Comparison of ENCODE assay signal across 16 cellular contexts in the genomic region with DNA sequence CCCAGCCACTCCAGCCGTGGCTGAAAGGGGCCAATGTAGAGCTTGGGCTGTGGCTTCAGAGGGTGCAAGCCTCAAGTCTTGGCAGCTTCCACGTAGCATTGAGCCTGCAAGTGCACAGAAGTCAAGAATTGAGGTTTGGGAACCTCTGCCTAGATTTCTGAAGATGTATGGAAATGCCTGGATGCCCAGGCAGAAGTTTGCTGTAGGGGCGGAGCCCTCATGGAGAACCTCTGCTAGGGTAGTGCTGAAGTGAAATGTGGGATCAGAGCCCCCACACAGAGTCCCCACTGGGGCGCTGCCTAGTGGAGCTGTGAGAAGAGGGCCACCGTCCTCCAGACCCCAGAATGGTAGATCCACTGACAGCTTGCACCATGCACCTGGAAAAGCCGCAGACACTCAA. TPM values are rescaled to one million over a fixed set of nuclear protein-coding genes. Genes with fewer than 3 reads are reported as not detected.
DNase-seq lines count a peak whose midpoint lies in the region; ATAC-seq, FAIRE-seq and TF ChIP-seq lines count a peak whose summit lies in the region.
"Not testable (repeated sequence)": the region's sequence is repeated elsewhere in the genome, so short reads cannot be mapped to it uniquely, and the experiment has no call there.
"Had no signal": no experiment of that assay in that cellular context is flagged by ENCODE, and none has a peak within 500 bp of the region (broad histone marks: within the 10 kb centered on the region; RNA-seq: fewer than 3 reads in every experiment).

No MANE protein-coding gene starts in this region.

- not testable (repeated sequence) for H3K9me2 ChIP-seq in OCI-LY7 (ENCODE audit: insufficient read depth, low read length)

- not testable (repeated sequence) for H3K27me3 ChIP-seq in K562 (ENCODE audit: control insufficient read depth in 2 of 2, insufficient read depth in 2 of 2, low read length in 2 of 2); HepG2 (ENCODE audit: control insufficient read depth in 1 of 2, insufficient read depth in 2 of 2, low read length in 2 of 2)

- in situ Hi-C loops in K562 (cut with MboI); HepG2 (cut with HindIII; ENCODE audit: extremely low pct_ligation_motif_present, low pct_unique_long_range_greater_than_20kb): not testable (repeated sequence)

- H3K4me1 ChIP-seq in HEK293 (ENCODE audit: control insufficient read depth, insufficient read depth, low read length); OCI-LY7 (ENCODE audit: insufficient read depth, low read length, poor library complexity, severe bottlenecking); K562 (replicated peaks in 1 of 2; ENCODE audit: control insufficient read depth in 2 of 2, insufficient read depth in 2 of 2, low read length in 2 of 2): not testable (repeated sequence)
- peaks cover 39% of the 10 kb centered on the region for H3K4me1 ChIP-seq in HepG2 (ENCODE audit: insufficient read depth, low read length)

- DNase-seq in DMS53 (lab: John Stamatoyannopoulos, UW) (peak; percentile 37), OCI-LY7 (ENCODE audit: low spot score) (peak; percentile 37)
- DNase-seq in K562 (ENCODE audit: extremely low read depth in 1 of 4, low spot score in 3 of 4); HepG2 (ENCODE audit: low spot score): not testable (repeated sequence)

- not testable (repeated sequence) for H3K4me2 ChIP-seq in OCI-LY7 (ENCODE audit: low read length); K562 (ENCODE audit: insufficient read depth, low read length); HepG2 (ENCODE audit: low read depth, low read length)

- not testable (repeated sequence) for ATAC-seq in K562, HepG2

- WGBS in K562 (ENCODE audit: insufficient coverage, low coverage, missing lambda C conversion rate) = 38% methylated on average over 6 of the region's 6 CpGs
- WGBS in HepG2 (ENCODE audit: low lambda C conversion rate) = 100% methylated on average over 2 of the region's 6 CpGs

- H3K79me2 ChIP-seq in OCI-LY7 (ENCODE audit: insufficient read depth, low read depth, low read length); K562 (ENCODE audit: control insufficient read depth, insufficient read depth, low read length); HepG2 (ENCODE audit: insufficient read depth, low read length): not testable (repeated sequence)

- not testable (repeated sequence) for FAIRE-seq in K562 (lab: Jason Lieb, UNC); HepG2 (lab: Jason Lieb, UNC)

- CTCF ChIA-PET in HEK293 (lab: Yijun Ruan, JAX); OCI-LY7 (lab: Charles Lee; ENCODE audit: unreplicated experiment); K562 (lab: Yijun Ruan, JAX; ENCODE audit: low intra/inter-chr PET ratio); HepG2 (lab: Yijun Ruan, JAX; ENCODE audit: low intra/inter-chr PET ratio, low total read pairs): not testable (repeated sequence)

- H3K9me3 ChIP-seq in HEK293 (ENCODE audit: control insufficient read depth, insufficient read depth, low read depth, low read length); K562 (replicated peaks; ENCODE audit: control insufficient read depth, insufficient read depth, low read depth, low read length): not testable (repeated sequence)
- H3K9me3 ChIP-seq in OCI-LY7 (ENCODE audit: low read length) (peaks cover 14% of the 10 kb centered on the region; the same call in 1 of the 2 replicates), HepG2 (ENCODE audit: low read length) (peaks cover 14% of the 10 kb centered on the region)

- H3K36me3 ChIP-seq in HEK293 (ENCODE audit: control insufficient read depth in 2 of 2, insufficient read depth in 1 of 2, low read length in 2 of 2); OCI-LY7 (ENCODE audit: insufficient read depth, low read length); K562 (ENCODE audit: control insufficient read depth, insufficient read depth, low read length); HepG2 (replicated peaks in 1 of 2; ENCODE audit: control insufficient read depth in 1 of 2, insufficient read depth in 2 of 2, low read length in 2 of 2): not testable (repeated sequence)

- intact Hi-C loops in OCI-LY7 (cut with micrococcal nuclease; ENCODE audit: unreplicated experiment); K562 (cut with micrococcal nuclease); HepG2 (cut with micrococcal nuclease; ENCODE audit: unreplicated experiment): not testable (repeated sequence)

- H3K4me3 ChIP-seq in HEK293 (ENCODE audit: low read depth, low read length); OCI-LY7 (ENCODE audit: low read depth, low read length, poor library complexity, severe bottlenecking); K562; HepG2 (replicated peaks in 1 of 3; ENCODE audit: insufficient read depth in 1 of 3, low read depth in 2 of 3, low read length in 3 of 3): not testable (repeated sequence)

- TF ChIP-seq POLR2A in K562 (conservative IDR thresholded peaks at IDR 0.05); HepG2 (IDR thresholded peaks at IDR 0.05; ENCODE audit: insufficient read depth in 1 of 2, low read depth in 2 of 2, low read length in 2 of 2): not testable (repeated sequence)

- not testable (repeated sequence) for TF ChIP-seq RAD21 in K562 (CRISPR knock-in tag; conservative IDR thresholded peaks at IDR 0.05 in 1 of 2, IDR thresholded peaks at IDR 0.05 in 1 of 2); HepG2 (CRISPR knock-in tag; IDR thresholded peaks at IDR 0.05)

- not testable (repeated sequence) for H3K27ac ChIP-seq in HEK293 (ENCODE audit: extremely low read depth, low read depth, low read length); OCI-LY7 (ENCODE audit: low read depth, low read length, poor library complexity, severe bottlenecking); K562 (ENCODE audit: extremely low read depth, low read depth, low read length); HepG2 (ENCODE audit: extremely low read length, insufficient read depth, low read length)

- not testable (repeated sequence) for TF ChIP-seq EP300 in K562 (IDR thresholded peaks at IDR 0.05; ENCODE audit: low read length); HepG2 (IDR thresholded peaks at IDR 0.05; ENCODE audit: low read depth in 2 of 2, low read length in 2 of 2); HepG2 (CRISPR knock-in tag; IDR thresholded peaks at IDR 0.05; ENCODE audit: borderline replicate concordance)

- POLR2A ChIA-PET in HEK293 (lab: Yijun Ruan, JAX); OCI-LY7 (lab: Charles Lee); K562 (lab: Yijun Ruan, JAX); HepG2 (lab: Yijun Ruan, JAX): not testable (repeated sequence)

- not testable (repeated sequence) for H3K9me1 ChIP-seq in K562 (ENCODE audit: control insufficient read depth, insufficient read depth, low read length)

- BruUV-seq in OCI-LY7 (replicated peaks; lab: Mats Ljungman, UMichigan); K562 (replicated peaks; lab: Mats Ljungman, UMichigan); HepG2 (replicated peaks; lab: Mats Ljungman, UMichigan): not testable (repeated sequence)

- H4K20me1 ChIP-seq in OCI-LY7 (ENCODE audit: insufficient read depth, low read length); K562 (replicated peaks; ENCODE audit: control insufficient read depth, insufficient read depth, low read length); HepG2 (ENCODE audit: insufficient read depth, low read length): not testable (repeated sequence)

- not testable (repeated sequence) for TF ChIP-seq CTCF in HEK293 (tag by site-specific recombination; IDR thresholded peaks at IDR 0.05); OCI-LY7 (conservative IDR thresholded peaks at IDR 0.05; ENCODE audit: low read length); K562 (IDR thresholded peaks at IDR 0.05 in 2 of 3, conservative IDR thresholded peaks at IDR 0.05 in 1 of 3; ENCODE audit: insufficient read depth in 2 of 3, low read depth in 1 of 3, low read length in 3 of 3); HepG2 (CRISPR knock-in tag; IDR thresholded peaks at IDR 0.05)

- not testable (repeated sequence) for H3K9ac ChIP-seq in K562 (ENCODE audit: insufficient read depth in 1 of 2, low read depth in 2 of 2, low read length in 2 of 2); HepG2 (ENCODE audit: insufficient read depth, low read depth, low read length)

- not testable (repeated sequence) for H2AFZ ChIP-seq in OCI-LY7 (ENCODE audit: low read length); K562 (ENCODE audit: low read depth, low read length); HepG2 (ENCODE audit: low read length)

RNA-seq across cellular contexts. Expression of gene RFC1, which starts 5.0 kb away (rescaled TPM):
- 72.7 and 91.0 TPM in 2 replicates for total RNA-seq in OCI-LY7 (2014; rRNA removed; shearing (Covaris generic))
- 129 and 135 TPM in 2 replicates for total RNA-seq in OCI-LY7 (2022)
- total RNA-seq in K562 (2011; cell fraction: chromatin; rRNA removed; ENCODE audit: low replicate concordance) = 21.2 and 91.2 TPM in 2 replicates
- total RNA-seq in K562 (2011; cell fraction: nucleolus; rRNA removed) = 13.3 and 22.0 TPM in 2 replicates
- total RNA-seq in K562 (2011; cell fraction: nucleoplasm; rRNA removed) = 26.6 and 30.7 TPM in 2 replicates
- total RNA-seq in K562 (2014; rRNA removed) = 50.9 and 76.3 TPM in 2 replicates
- 70.1 and 81.9 TPM in 2 replicates for total RNA-seq in K562 (2014; rRNA removed; fragmentation: Illumina TruSeq; extraction: Trizol)
- total RNA-seq in K562 (2015; rRNA removed; fragmentation: Illumina TruSeq; extraction: Trizol) = 71.2 and 72.5 TPM in 2 replicates
- 42.7 and 45.2 TPM in 2 replicates for total RNA-seq in K562 (2021)
- polyA plus RNA-seq in K562 (2011; rRNA removed) = 16.8 and 27.7 TPM in 2 replicates
- 12.6 and 17.7 TPM in 2 replicates for polyA plus RNA-seq in K562 (2011; cell fraction: cytosol; rRNA removed)
- 19.6 and 27.8 TPM in 2 replicates for polyA plus RNA-seq in K562 (2011; cell fraction: nucleus; rRNA removed)
- 37.2 and 40.9 TPM in 2 replicates for polyA plus RNA-seq in K562 (2012)
- polyA plus RNA-seq in K562 (2014; fragmentation: Illumina TruSeq; extraction: Trizol) = 82.4 and 85.6 TPM in 2 replicates
- polyA plus RNA-seq in K562 (2014; fragmentation: Nextera tagmentation; extraction: Ambion mirVana) = 10 to 100 TPM; 25.2 to 42.3 TPM
- polyA plus RNA-seq in K562 (2014; rRNA removed) = 38.8 and 41.3 TPM in 2 replicates
- polyA minus RNA-seq in K562 (2011; rRNA and poly(A)+ RNA removed) = 86.6 and 87.2 TPM in 2 replicates
- polyA minus RNA-seq in K562 (2011; cell fraction: cytosol; rRNA and poly(A)+ RNA removed) = 29.2 and 41.1 TPM in 2 replicates
- 18.3 and 34.5 TPM in 2 replicates for polyA minus RNA-seq in K562 (2011; cell fraction: nucleus; rRNA and poly(A)+ RNA removed)
- 78.8 and 118 TPM in 2 replicates for total RNA-seq in HepG2 (2016; rRNA removed; fragmentation: Illumina TruSeq; extraction: Trizol)
- 21.8 and 22.9 TPM in 2 replicates for total RNA-seq in HepG2 (2016; cell fraction: cytosol; rRNA removed; fragmentation: Illumina TruSeq; extraction: Trizol; ENCODE audit: low read depth)
- total RNA-seq in HepG2 (2016; cell fraction: insoluble cytoplasmic fraction; rRNA removed; fragmentation: Illumina TruSeq; extraction: Trizol) = 76.0 and 117 TPM in 2 replicates
- 29.8 and 32.6 TPM in 2 replicates for total RNA-seq in HepG2 (2016; cell fraction: membrane; rRNA removed; fragmentation: Illumina TruSeq; extraction: Trizol)
- total RNA-seq in HepG2 (2016; cell fraction: nucleus; rRNA removed; fragmentation: Illumina TruSeq; extraction: Trizol) = 76.8 and 78.9 TPM in 2 replicates
- 8.5 and 15.9 TPM in 2 replicates for polyA plus RNA-seq in HepG2 (2011; rRNA removed)
- polyA plus RNA-seq in HepG2 (2011; cell fraction: cytosol; rRNA removed) = 14.7 and 19.0 TPM in 2 replicates
- 15.3 and 15.9 TPM in 2 replicates for polyA plus RNA-seq in HepG2 (2011; cell fraction: nucleus; rRNA removed)
- 36.0 and 49.9 TPM in 2 replicates for polyA plus RNA-seq in HepG2 (2012)
- 2.5 and 2.6 TPM in 2 replicates for polyA plus RNA-seq in HepG2 (2016; cell fraction: cytosol; fragmentation: Illumina TruSeq; extraction: Trizol; ENCODE audit: low read depth)
- 97.4 and 97.7 TPM in 2 replicates for polyA plus RNA-seq in HepG2 (2016; cell fraction: insoluble cytoplasmic fraction; fragmentation: Illumina TruSeq; extraction: Trizol; ENCODE audit: low read depth)
- 7.6 and 11.5 TPM in 2 replicates for polyA plus RNA-seq in HepG2 (2016; cell fraction: membrane; fragmentation: Illumina TruSeq; extraction: Trizol; ENCODE audit: low read depth)
- polyA plus RNA-seq in HepG2 (2016; cell fraction: nucleus; fragmentation: Illumina TruSeq; extraction: Trizol; ENCODE audit: insufficient read depth, low read depth) = 67.8 and 70.4 TPM in 2 replicates
- 29.7 and 32.1 TPM in 2 replicates for polyA minus RNA-seq in HepG2 (2011; rRNA and poly(A)+ RNA removed; ENCODE audit: low replicate concordance)
- polyA minus RNA-seq in HepG2 (2011; cell fraction: cytosol; rRNA and poly(A)+ RNA removed) = 50.7 and 53.5 TPM in 2 replicates
- polyA minus RNA-seq in HepG2 (2011; cell fraction: nucleus; rRNA and poly(A)+ RNA removed) = 59.6 and 61.7 TPM in 2 replicates

RNA-seq across cellular contexts. Expression of gene KLB, which starts 35.5 kb away (rescaled TPM):
- total RNA-seq in OCI-LY7 (2014; rRNA removed; shearing (Covaris generic)) = not detected in 2 replicates
- total RNA-seq in OCI-LY7 (2022) = not detected in 2 replicates
- not detected in 2 replicates for total RNA-seq in K562 (2011; cell fraction: chromatin; rRNA removed; ENCODE audit: low replicate concordance)
- total RNA-seq in K562 (2011; cell fraction: nucleolus; rRNA removed) = not detected in 2 replicates
- total RNA-seq in K562 (2011; cell fraction: nucleoplasm; rRNA removed) = not detected in 2 replicates
- total RNA-seq in K562 (2014; rRNA removed) = not detected in 2 replicates
- total RNA-seq in K562 (2014; rRNA removed; fragmentation: Illumina TruSeq; extraction: Trizol) = not detected in 2 replicates
- total RNA-seq in K562 (2015; rRNA removed; fragmentation: Illumina TruSeq; extraction: Trizol) = not detected in 2 replicates
- 0.04 TPM in 1 of 2 replicates, not detected in the other for total RNA-seq in K562 (2021)
- not detected in 2 replicates for polyA plus RNA-seq in K562 (2011; rRNA removed)
- polyA plus RNA-seq in K562 (2011; cell fraction: cytosol; rRNA removed) = not detected in 2 replicates
- not detected in 2 replicates for polyA plus RNA-seq in K562 (2011; cell fraction: nucleus; rRNA removed)
- polyA plus RNA-seq in K562 (2012) = 0.04 and 0.05 TPM in 2 replicates
- not detected in 2 replicates for polyA plus RNA-seq in K562 (2014; fragmentation: Illumina TruSeq; extraction: Trizol)
- polyA plus RNA-seq in K562 (2014; fragmentation: Nextera tagmentation; extraction: Ambion mirVana) = under 1 TPM; 0.04 to 0.13 TPM
- not detected in 2 replicates for polyA plus RNA-seq in K562 (2014; rRNA removed)
- polyA minus RNA-seq in K562 (2011; rRNA and poly(A)+ RNA removed) = not detected in 2 replicates
- not detected in 2 replicates for polyA minus RNA-seq in K562 (2011; cell fraction: cytosol; rRNA and poly(A)+ RNA removed)
- not detected in 2 replicates for polyA minus RNA-seq in K562 (2011; cell fraction: nucleus; rRNA and poly(A)+ RNA removed)
- 41.9 and 82.0 TPM in 2 replicates for total RNA-seq in HepG2 (2016; rRNA removed; fragmentation: Illumina TruSeq; extraction: Trizol)
- 4.8 and 6.1 TPM in 2 replicates for total RNA-seq in HepG2 (2016; cell fraction: cytosol; rRNA removed; fragmentation: Illumina TruSeq; extraction: Trizol; ENCODE audit: low read depth)
- 38.0 and 82.0 TPM in 2 replicates for total RNA-seq in HepG2 (2016; cell fraction: insoluble cytoplasmic fraction; rRNA removed; fragmentation: Illumina TruSeq; extraction: Trizol)
- 12.2 and 15.5 TPM in 2 replicates for total RNA-seq in HepG2 (2016; cell fraction: membrane; rRNA removed; fragmentation: Illumina TruSeq; extraction: Trizol)
- 91.7 and 106 TPM in 2 replicates for total RNA-seq in HepG2 (2016; cell fraction: nucleus; rRNA removed; fragmentation: Illumina TruSeq; extraction: Trizol)
- 22.6 and 25.3 TPM in 2 replicates for polyA plus RNA-seq in HepG2 (2011; rRNA removed)
- 14.6 and 18.2 TPM in 2 replicates for polyA plus RNA-seq in HepG2 (2011; cell fraction: cytosol; rRNA removed)
- 12.6 and 12.7 TPM in 2 replicates for polyA plus RNA-seq in HepG2 (2011; cell fraction: nucleus; rRNA removed)
- 28.3 and 43.2 TPM in 2 replicates for polyA plus RNA-seq in HepG2 (2012)
- polyA plus RNA-seq in HepG2 (2016; cell fraction: cytosol; fragmentation: Illumina TruSeq; extraction: Trizol; ENCODE audit: low read depth) = 2.7 and 3.0 TPM in 2 replicates
- 26.6 and 27.9 TPM in 2 replicates for polyA plus RNA-seq in HepG2 (2016; cell fraction: insoluble cytoplasmic fraction; fragmentation: Illumina TruSeq; extraction: Trizol; ENCODE audit: low read depth)
- polyA plus RNA-seq in HepG2 (2016; cell fraction: membrane; fragmentation: Illumina TruSeq; extraction: Trizol; ENCODE audit: low read depth) = 5.6 and 7.1 TPM in 2 replicates
- 95.1 and 96.3 TPM in 2 replicates for polyA plus RNA-seq in HepG2 (2016; cell fraction: nucleus; fragmentation: Illumina TruSeq; extraction: Trizol; ENCODE audit: insufficient read depth, low read depth)
- polyA minus RNA-seq in HepG2 (2011; rRNA and poly(A)+ RNA removed; ENCODE audit: low replicate concordance) = 0.02 and 40.4 TPM in 2 replicates
- polyA minus RNA-seq in HepG2 (2011; cell fraction: cytosol; rRNA and poly(A)+ RNA removed) = 25.4 and 30.9 TPM in 2 replicates
- polyA minus RNA-seq in HepG2 (2011; cell fraction: nucleus; rRNA and poly(A)+ RNA removed) = 19.8 and 25.6 TPM in 2 replicates
- total RNA-seq: A172; A673; B cell; CD4-positive, alpha-beta memory T cell; CD4-positive, alpha-beta T cell; CD4-positive, CD25-positive, alpha-beta regulatory T cell; CD8-positive, alpha-beta memory T cell; Daoy had no signal
- polyA plus RNA-seq: AG04450; BJ; CD14-positive monocyte; CD8-positive, alpha-beta memory T cell had no signal

Comparison
In these comparisons a context has a peak if more than half of its experiments do, and no peak if none do; other contexts are left out.
1. RNA of gene KLB, which starts 35.5 kb away (total RNA-seq): 4.8 to 106 TPM in HepG2; not detected in OCI-LY7 and 0.04 TPM in K562; every median in the first group is over 4 times any median in the second.